ENCODE assay signal across 9 cellular contexts in genomic region chr10:44864637-44865288, GRCh38. TPM values are rescaled to one million over a fixed set of nuclear protein-coding genes. Genes with fewer than 3 reads are reported as not detected.
DNase-seq lines count a peak whose midpoint lies in the region; ATAC-seq, FAIRE-seq and TF ChIP-seq lines count a peak whose summit lies in the region.
"Had no signal": no experiment of that assay in that cellular context is flagged by ENCODE, and none has a peak within 500 bp of the region (broad histone marks: within the 10 kb centered on the region; RNA-seq: fewer than 3 reads in every experiment).

No MANE protein-coding gene starts in this region.

- H3K27me3 ChIP-seq in CD4-positive, alpha-beta T cell (ENCODE audit: control insufficient read depth, insufficient read depth, low read length), result peaks cover 30% of the 10 kb centered on the region
- H3K27me3 ChIP-seq in HL-60 (ENCODE audit: insufficient read depth, poor library complexity, severe bottlenecking) (peaks cover 19% of the 10 kb centered on the region), endothelial cell of umbilical vein (ENCODE audit: control insufficient read depth in 2 of 2, insufficient read depth in 2 of 2, low read length in 2 of 2) (no peaks in the 10 kb centered on the region)

- peak overlapping the region; percentile 87 for H3K4me3 Mint-ChIP-seq in CD4-positive, alpha-beta T cell

- H3K9ac ChIP-seq in endothelial cell of umbilical vein (replicated peaks; ENCODE audit: extremely low read depth, insufficient read depth, low read length), result peak overlapping the region; percentile 50

- peak; percentile 90 for TF ChIP-seq CTCF in CD4-positive, alpha-beta T cell (IDR thresholded peaks at IDR 0.05)
- peak; percentile 90 for TF ChIP-seq CTCF in HL-60 (IDR thresholded peaks at IDR 0.05; ENCODE audit: insufficient read depth, low read length)
- TF ChIP-seq CTCF in endothelial cell of umbilical vein (IDR thresholded peaks at IDR 0.05; ENCODE audit: extremely low read depth in 1 of 2, insufficient read depth in 1 of 2, low read depth in 1 of 2, low read length in 2 of 2), result peak; percentile 98 to 99

- peaks cover 70% of the 10 kb centered on the region for H3K27me3 Mint-ChIP-seq in CD4-positive, alpha-beta T cell

- peaks cover 5% of the 10 kb centered on the region for H3K4me1 ChIP-seq in endothelial cell of umbilical vein (ENCODE audit: control insufficient read depth, extremely low read depth, insufficient read depth, low read length)

- POLR2A ChIA-PET in CD4-positive, alpha-beta T cell (lab: Charles Lee), result no interaction called here
- POLR2A ChIA-PET in endothelial cell of umbilical vein (lab: Charles Lee), result no interaction called here

- H3K4me3 ChIP-seq in HL-60 (replicated peaks; ENCODE audit: insufficient read depth, low read length) (peak overlapping the region; percentile 56), endothelial cell of umbilical vein (replicated peaks in 1 of 3; ENCODE audit: insufficient read depth in 1 of 3, low read depth in 1 of 3, low read length in 3 of 3) (peak overlapping the region; percentile 5 to 46 (median 28))

- H4K20me1 ChIP-seq in endothelial cell of umbilical vein (replicated peaks; ENCODE audit: control insufficient read depth, extremely low read depth, insufficient read depth, low read length), result no peaks in the 10 kb centered on the region

- no TSS peak for BruUV-seq in endothelial cell of umbilical vein (replicated peaks; lab: Mats Ljungman, UMichigan)

- ATAC-seq in CD4-positive, alpha-beta T cell (ENCODE audit: poor library complexity), result peak; percentile 73
- peak; percentile 93 for ATAC-seq in GM19463 (IDR thresholded peaks at IDR 0.05; ENCODE audit: unreplicated experiment)

- no peaks in the 10 kb centered on the region for H3K36me3 Mint-ChIP-seq in CD4-positive, alpha-beta T cell (ENCODE audit: low read depth)

- intact Hi-C loops in CD4-positive, alpha-beta T cell (cut with DNase I, micrococcal nuclease), result loop anchor here (1.0 to 5.0 kb wide), 4 partner anchors 108 to 1194 kb away; no protein-coding TSS in a partner anchor
- intact Hi-C loops in endothelial cell of umbilical vein (cut with micrococcal nuclease), result loop anchor here (1.0 to 10.0 kb wide), 5 partner anchors 399 to 1193 kb away; no protein-coding TSS in a partner anchor

- H3K9me1 ChIP-seq in endothelial cell of umbilical vein (replicated peaks; ENCODE audit: control insufficient read depth, extremely low read depth, insufficient read depth, low read length), result no peaks in the 10 kb centered on the region

- H3K9me3 ChIP-seq in CD4-positive, alpha-beta T cell (ENCODE audit: control insufficient read depth, low read length), result no peaks in the 10 kb centered on the region
- no peaks in the 10 kb centered on the region for H3K9me3 ChIP-seq in endothelial cell of umbilical vein (replicated peaks; ENCODE audit: control insufficient read depth, insufficient read depth, low read length)

- H3K4me1 Mint-ChIP-seq in CD4-positive, alpha-beta T cell (ENCODE audit: low read depth), result peaks cover 21% of the 10 kb centered on the region

- no peak overlapping the region for H3K27ac ChIP-seq in CD4-positive, alpha-beta T cell (ENCODE audit: low read depth, low read length)
- no peak overlapping the region for H3K27ac ChIP-seq in HL-60 (replicated peaks)
- no peak overlapping the region for H3K27ac ChIP-seq in endothelial cell of umbilical vein (ENCODE audit: insufficient read depth, low read depth, low read length)
- H3K27ac ChIP-seq: epithelial cell of prostate had no signal

- dilution Hi-C loops in endothelial cell of umbilical vein (cut with MboI; ENCODE audit: extremely low pct_ligation_motif_present, low sequenced_read_pairs), result no loop called here

- CTCF ChIA-PET in CD4-positive, alpha-beta T cell (lab: Charles Lee), result no interaction called here
- CTCF ChIA-PET in endothelial cell of umbilical vein (lab: Charles Lee), result interaction anchor here (0.7 to 2.2 kb wide), 10 partner anchors 11 to 1194 kb away, joined by 3 to 11 read pairs (median 4); no protein-coding TSS in a partner anchor

- peak overlapping the region; percentile 67 for H2AFZ ChIP-seq in endothelial cell of umbilical vein (ENCODE audit: low read depth, low read length)

- no peak for TF ChIP-seq POLR2A in endothelial cell of umbilical vein (IDR thresholded peaks at IDR 0.05; ENCODE audit: low read depth, low read length)

- no peak overlapping the region for H3K27ac Mint-ChIP-seq in CD4-positive, alpha-beta T cell

- peak; percentile 60 to 89 (median 78) for DNase-seq in CD4-positive, alpha-beta T cell
- DNase-seq in HL-60 (ENCODE audit: low read depth in 1 of 2, low spot score in 1 of 2) (peak; percentile 51 to 81), NOMO-1 treated with DMSO at 0.1 percent for 48 hours (lab: John Stamatoyannopoulos, UW; ENCODE audit: unreplicated experiment) (peak; percentile 69), activated T-cell treated with anti-CD3 and anti-CD28 coated beads for 1 hour (ENCODE audit: low read depth) (peak; percentile 87), endothelial cell of umbilical vein (ENCODE audit: low read depth, low spot score) (peak; percentile 79), middle frontal gyrus (ENCODE audit: extremely low spot score, low spot score) (peak; percentile 83)
- DNase-seq in stimulated activated CD8-positive, alpha-beta memory T cell treated with anti-CD3 and anti-CD28 coated beads, Interleukin-15, amount 100 ng/mL, for 48 hours (ENCODE audit: low read depth in 2 of 2), result peak; percentile 63 to 68

- no peaks in the 10 kb centered on the region for H3K36me3 ChIP-seq in endothelial cell of umbilical vein (ENCODE audit: control insufficient read depth in 2 of 2, extremely low read depth in 1 of 2, insufficient read depth in 2 of 2, low read length in 2 of 2)

- H3K4me2 ChIP-seq in endothelial cell of umbilical vein (ENCODE audit: insufficient read depth, low read length), result peak overlapping the region; percentile 76

- no peaks in the 10 kb centered on the region for H3K79me2 ChIP-seq in endothelial cell of umbilical vein (ENCODE audit: control insufficient read depth, insufficient read depth, low read length)

- FAIRE-seq in endothelial cell of umbilical vein (lab: Jason Lieb, UNC), result peak; percentile 87

- H3K9me3 Mint-ChIP-seq in CD4-positive, alpha-beta T cell, result no peaks in the 10 kb centered on the region

TF ChIP-seq in endothelial cell of umbilical vein, 7 proteins besides CTCF, POLR2A, EP300 and RAD21:
- no peak for TF ChIP-seq EZH2 (IDR thresholded peaks at IDR 0.05; ENCODE audit: borderline replicate concordance, low read depth, low read length, severe bottlenecking)
- no peak for TF ChIP-seq MYC (IDR thresholded peaks at IDR 0.05; ENCODE audit: low read depth, low read length)
- no peak for TF ChIP-seq FOS (IDR thresholded peaks at IDR 0.05; ENCODE audit: borderline replicate concordance, insufficient read depth, low read length)
- no peak for TF ChIP-seq JUN (IDR thresholded peaks at IDR 0.05; ENCODE audit: borderline replicate concordance, insufficient read depth, insufficient read length, low read depth)
- no peak for TF ChIP-seq GATA2 (IDR thresholded peaks at IDR 0.05; ENCODE audit: insufficient read depth, insufficient read length, low read depth, low read length)
- TF ChIP-seq, protein P1, sequence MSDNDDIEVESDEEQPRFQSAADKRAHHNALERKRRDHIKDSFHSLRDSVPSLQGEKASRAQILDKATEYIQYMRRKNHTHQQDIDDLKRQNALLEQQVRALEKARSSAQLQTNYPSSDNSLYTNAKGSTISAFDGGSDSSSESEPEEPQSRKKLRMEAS (IDR thresholded peaks at IDR 0.05; ENCODE audit: insufficient read depth, insufficient read length), result no peak
- no peak for TF ChIP-seq POLR2AphosphoS5 (IDR thresholded peaks at IDR 0.05; ENCODE audit: insufficient read depth, low read depth, low read length)
TF ChIP-seq in endothelial cell of umbilical vein: peak in this region for 0.

RNA-seq across cellular contexts. Expression of gene TMEM72, which starts 46.4 kb away (rescaled TPM):
- not detected for total RNA-seq in CD4-positive, alpha-beta T cell
- not detected in 2 replicates for total RNA-seq in endothelial cell of umbilical vein
- not detected in 2 replicates for polyA plus RNA-seq in endothelial cell of umbilical vein
- polyA plus RNA-seq in endothelial cell of umbilical vein (2011; cell fraction: cytosol; rRNA removed), result not detected in 2 replicates
- not detected in 2 replicates for polyA plus RNA-seq in endothelial cell of umbilical vein (2011; cell fraction: nucleus; rRNA removed)
- not detected in 2 replicates for polyA plus RNA-seq in endothelial cell of umbilical vein (2012)
- polyA minus RNA-seq in endothelial cell of umbilical vein, result not detected in 2 replicates
- polyA minus RNA-seq in endothelial cell of umbilical vein (2011; cell fraction: cytosol; rRNA and poly(A)+ RNA removed), result not detected
- polyA minus RNA-seq in endothelial cell of umbilical vein (2011; cell fraction: nucleus; rRNA and poly(A)+ RNA removed), result not detected in 2 replicates
